Comparison of ENCODE assay signal across 11 cellular contexts in genomic region chr3:186871403-186871924, GRCh38. TPM values are rescaled to one million over a fixed set of nuclear protein-coding genes. Genes with fewer than 3 reads are reported as not detected.
DNase-seq lines count a peak whose midpoint lies in the region; ATAC-seq and TF ChIP-seq lines count a peak whose summit lies in the region.
"Had no signal": no experiment of that assay in that cellular context is flagged by ENCODE, and none has a peak within 500 bp of the region (broad histone marks: within the 10 kb centered on the region; RNA-seq: fewer than 3 reads in every experiment).

No MANE protein-coding gene starts in this region.

- H2BK120ac ChIP-seq in mesendoderm (ENCODE audit: low read depth, low read length): no peak overlapping the region

- WGBS in mesendoderm (ENCODE audit: extremely low coverage, insufficient coverage, low lambda C conversion rate): no CpG with 5 or more reads among the region's 2 CpGs

- H3K23ac ChIP-seq in mesendoderm (ENCODE audit: low read length): no peak overlapping the region

- H3F3A ChIP-seq in GM23338 (replicated peaks; ENCODE audit: low read depth): peaks cover 4% of the 10 kb centered on the region; the same call in 1 of the 2 replicates

- peak overlapping the region; percentile 60; the same call in 1 of the 2 replicates for H2AFZ ChIP-seq in GM23338

- H3K4me1 Mint-ChIP-seq in GM23338: no peaks in the 10 kb centered on the region
- peaks cover 34% of the 10 kb centered on the region for H3K4me1 Mint-ChIP-seq in activated T-helper 1 cell treated with anti-CD3 and anti-CD28 coated beads, Interleukin-12 subunit alpha, Interleukin-12 subunit beta, Interleukin-2, Interleukin-4 antibody, amounts not matched to agents 30 ng/mL and 10 ng/mL and 1 ng/mL, durations not matched to agents 14 hours and 24 hours and 36 hours (ENCODE audit: low read depth)

- no peak overlapping the region for H3K4me2 ChIP-seq in GM23338
- H3K4me2 ChIP-seq in mesendoderm (ENCODE audit: low read length): no peak overlapping the region

- no peaks in the 10 kb centered on the region for H3K36me3 ChIP-seq in GM23338 (ENCODE audit: insufficient read depth)
- no peaks in the 10 kb centered on the region for H3K36me3 ChIP-seq in mesendoderm (ENCODE audit: control insufficient read depth, insufficient read depth, low read length)

- H4K5ac ChIP-seq in mesendoderm (ENCODE audit: low read length): no peak overlapping the region

- no peak overlapping the region for H3K4ac ChIP-seq in mesendoderm (ENCODE audit: low read depth, low read length)

- no peak for TF ChIP-seq CTCF in GM23338 (conservative IDR thresholded peaks at IDR 0.05; ENCODE audit: low read depth in 2 of 2)

- no peak overlapping the region for H3K4me3 Mint-ChIP-seq in GM23338
- H3K4me3 Mint-ChIP-seq in activated T-helper 1 cell treated with anti-CD3 and anti-CD28 coated beads, Interleukin-12 subunit alpha, Interleukin-12 subunit beta, Interleukin-2, Interleukin-4 antibody, amounts not matched to agents 30 ng/mL and 10 ng/mL and 1 ng/mL, durations not matched to agents 14 hours and 24 hours and 36 hours: peak overlapping the region; percentile 19
- H3K4me3 Mint-ChIP-seq: HFFc6 had no signal

- H3K9me2 ChIP-seq in GM23338 (ENCODE audit: insufficient read depth): no peaks in the 10 kb centered on the region

- H3K27me3 Mint-ChIP-seq in GM23338 (ENCODE audit: insufficient read depth, low read depth, poor library complexity): no peaks in the 10 kb centered on the region
- H3K27me3 Mint-ChIP-seq in activated T-helper 1 cell treated with anti-CD3 and anti-CD28 coated beads, Interleukin-12 subunit alpha, Interleukin-12 subunit beta, Interleukin-2, Interleukin-4 antibody, amounts not matched to agents 30 ng/mL and 10 ng/mL and 1 ng/mL, durations not matched to agents 14 hours and 24 hours and 36 hours (ENCODE audit: insufficient read depth): no peaks in the 10 kb centered on the region

- H3K79me1 ChIP-seq in mesendoderm (ENCODE audit: low read length): no peaks in the 10 kb centered on the region

- H3K36me3 Mint-ChIP-seq in GM23338 (ENCODE audit: low read depth): peaks cover 17% of the 10 kb centered on the region
- peaks cover 14% of the 10 kb centered on the region for H3K36me3 Mint-ChIP-seq in activated T-helper 1 cell treated with anti-CD3 and anti-CD28 coated beads, Interleukin-12 subunit alpha, Interleukin-12 subunit beta, Interleukin-2, Interleukin-4 antibody, amounts not matched to agents 30 ng/mL and 10 ng/mL and 1 ng/mL, durations not matched to agents 14 hours and 24 hours and 36 hours (ENCODE audit: low read depth)

- H3K4me1 ChIP-seq in GM23338 (ENCODE audit: insufficient read depth): no peaks in the 10 kb centered on the region
- no peaks in the 10 kb centered on the region for H3K4me1 ChIP-seq in mesendoderm (ENCODE audit: control insufficient read depth, low read depth, low read length)

- no peak overlapping the region for H2AK5ac ChIP-seq in mesendoderm (ENCODE audit: low read length)

- H3K27me3 ChIP-seq in GM23338 (ENCODE audit: insufficient read depth): no peaks in the 10 kb centered on the region
- no peaks in the 10 kb centered on the region for H3K27me3 ChIP-seq in mesendoderm (ENCODE audit: insufficient read depth, low read length, poor library complexity)

- no peak overlapping the region for H3K56ac ChIP-seq in mesendoderm (ENCODE audit: low read length)

- DNase-seq in CD1c-positive myeloid dendritic cell (ENCODE audit: extremely low spot score): peak; percentile 34
- no peak for DNase-seq in GM23338 (ENCODE audit: low spot score)
- DNase-seq in activated T-helper 1 cell treated with anti-CD3 and anti-CD28 coated beads, Interleukin-12 subunit alpha, Interleukin-12 subunit beta, Interleukin-2, Interleukin-4 antibody, amounts not matched to agents 30 ng/mL and 10 ng/mL and 1 ng/mL, durations not matched to agents 14 hours and 24 hours and 36 hours (ENCODE audit: low spot score): no peak
- peak; percentile 27 for DNase-seq in medulla oblongata (ENCODE audit: extremely low spot score)
- DNase-seq in NCI-H1048 (lab: John Stamatoyannopoulos, UW): no peak
- DNase-seq in ecto neural progenitor cell (ENCODE audit: low spot score): no peak
- DNase-seq in mesendoderm: no peak
- DNase-seq in hypothalamus (lab: John Stamatoyannopoulos, UW): no peak
- DNase-seq: DMS 273 treated with DMSO at 0.1 percent for 48 hours, HFFc6, KG1 had no signal

- H3K4me3 ChIP-seq in GM23338: no peak overlapping the region
- H3K4me3 ChIP-seq in mesendoderm (ENCODE audit: low read length): no peak overlapping the region

- H3K18ac ChIP-seq in mesendoderm (ENCODE audit: low read length): no peak overlapping the region

- no peak for ATAC-seq in GM23338

- no peak overlapping the region for H2BK15ac ChIP-seq in mesendoderm (replicated peaks; ENCODE audit: low read depth)

- H3K27ac Mint-ChIP-seq in GM23338: no peak overlapping the region
- peak overlapping the region; percentile 82 for H3K27ac Mint-ChIP-seq in activated T-helper 1 cell treated with anti-CD3 and anti-CD28 coated beads, Interleukin-12 subunit alpha, Interleukin-12 subunit beta, Interleukin-2, Interleukin-4 antibody, amounts not matched to agents 30 ng/mL and 10 ng/mL and 1 ng/mL, durations not matched to agents 14 hours and 24 hours and 36 hours
- H3K27ac Mint-ChIP-seq: HFFc6 had no signal

- H3K9ac ChIP-seq in mesendoderm (ENCODE audit: low read length): no peak overlapping the region

- H4K8ac ChIP-seq in mesendoderm (ENCODE audit: low read depth, low read length): no peak overlapping the region

- intact Hi-C loops in activated T-helper 1 cell treated with anti-CD3 and anti-CD28 coated beads, Interleukin-12 subunit alpha, Interleukin-12 subunit beta, Interleukin-2, Interleukin-4 antibody, amounts not matched to agents 30 ng/mL and 10 ng/mL and 1 ng/mL, durations not matched to agents 14 hours and 24 hours and 36 hours (cut with micrococcal nuclease): no loop called here

- H3K9me3 Mint-ChIP-seq in GM23338: peaks cover 27% of the 10 kb centered on the region
- peaks cover 9% of the 10 kb centered on the region for H3K9me3 Mint-ChIP-seq in activated T-helper 1 cell treated with anti-CD3 and anti-CD28 coated beads, Interleukin-12 subunit alpha, Interleukin-12 subunit beta, Interleukin-2, Interleukin-4 antibody, amounts not matched to agents 30 ng/mL and 10 ng/mL and 1 ng/mL, durations not matched to agents 14 hours and 24 hours and 36 hours
- H3K9me3 Mint-ChIP-seq: HFFc6 had no signal

- H2BK5ac ChIP-seq in mesendoderm (ENCODE audit: low read length): no peak overlapping the region

- H4K20me1 ChIP-seq in GM23338 (replicated peaks; ENCODE audit: insufficient read depth): no peaks in the 10 kb centered on the region

- H3K79me2 ChIP-seq in GM23338 (replicated peaks; ENCODE audit: insufficient read depth) (no peaks in the 10 kb centered on the region), mesendoderm (ENCODE audit: control insufficient read depth, insufficient read depth, low read length) (no peaks in the 10 kb centered on the region)

- H3K27ac ChIP-seq in GM23338 (ENCODE audit: low read depth) (no peak overlapping the region), mesendoderm (ENCODE audit: low read depth, low read length) (no peak overlapping the region)

TF ChIP-seq in GM23338, 12 proteins besides CTCF, POLR2A, EP300 and RAD21:
- TF ChIP-seq ETS1 (IDR thresholded peaks at IDR 0.05) (no peak), POLR2AphosphoS5 (IDR thresholded peaks at IDR 0.05; ENCODE audit: low read depth) (no peak), CREB1 (CRISPR knock-in tag; IDR thresholded peaks at IDR 0.05; ENCODE audit: low read depth) (no peak), EZH2 (IDR thresholded peaks at IDR 0.05; ENCODE audit: low read depth, unreplicated experiment) (no peak), ZNF114 (CRISPR knock-in tag; IDR thresholded peaks at IDR 0.05) (no peak), JUNB (IDR thresholded peaks at IDR 0.05; ENCODE audit: unreplicated experiment) (no peak), STAT1 (IDR thresholded peaks at IDR 0.05; ENCODE audit: unreplicated experiment) (no peak), EZH2phosphoT487 (IDR thresholded peaks at IDR 0.05; ENCODE audit: unreplicated experiment) (no peak)
TF ChIP-seq in GM23338: peak in this region for 0.

RNA-seq across cellular contexts. Expression of gene ADIPOQ, which starts 29.0 kb away (rescaled TPM):
- not detected in 2 replicates for total RNA-seq in GM23338 (2014; rRNA removed; shearing (Covaris generic))
- not detected in 2 replicates for polyA plus RNA-seq in GM23338 (2016; fragmentation: Nextera tagmentation; extraction: Ambion mirVana)
- not detected in 2 replicates for total RNA-seq in activated T-helper 1 cell treated with anti-CD3 and anti-CD28 coated beads, Interleukin-12 subunit alpha, Interleukin-12 subunit beta, Interleukin-2, Interleukin-4 antibody, amounts not matched to agents 30 ng/mL and 10 ng/mL and 1 ng/mL, durations not matched to agents 14 hours and 24 hours and 36 hours
- polyA plus RNA-seq in mesendoderm (2013, experiment 1 of 2): not detected
- not detected for polyA plus RNA-seq in mesendoderm (2013, experiment 2 of 2)
- total RNA-seq: HFFc6 had no signal

RNA-seq across cellular contexts. Expression of gene ST6GAL1, which starts 58.9 kb away (rescaled TPM):
- total RNA-seq in GM23338 (2014; rRNA removed; shearing (Covaris generic)): 51.6 and 65.1 TPM in 2 replicates
- polyA plus RNA-seq in GM23338 (2016; fragmentation: Nextera tagmentation; extraction: Ambion mirVana): 13.5 and 17.6 TPM in 2 replicates
- 147 and 148 TPM in 2 replicates for total RNA-seq in activated T-helper 1 cell treated with anti-CD3 and anti-CD28 coated beads, Interleukin-12 subunit alpha, Interleukin-12 subunit beta, Interleukin-2, Interleukin-4 antibody, amounts not matched to agents 30 ng/mL and 10 ng/mL and 1 ng/mL, durations not matched to agents 14 hours and 24 hours and 36 hours
- 47.2 TPM for polyA plus RNA-seq in mesendoderm (2013, experiment 1 of 2)
- 46.4 TPM for polyA plus RNA-seq in mesendoderm (2013, experiment 2 of 2)

Comparison
In these comparisons a context has a peak if more than half of its experiments do, and no peak if none do; other contexts are left out.
1. DNase-seq: peak in CD1c-positive myeloid dendritic cell (single experiment) and medulla oblongata (single experiment); none in GM23338 (single experiment), activated T-helper 1 cell treated with anti-CD3 and anti-CD28 coated beads, Interleukin-12 subunit alpha, Interleukin-12 subunit beta, Interleukin-2, Interleukin-4 antibody, amounts not matched to agents 30 ng/mL and 10 ng/mL and 1 ng/mL, durations not matched to agents 14 hours and 24 hours and 36 hours (single experiment), NCI-H1048 (single experiment), ecto neural progenitor cell (single experiment), mesendoderm (single experiment) and hypothalamus (0 of 51).